1 cellular context compared by ENCODE assay signal in the genomic region with DNA sequence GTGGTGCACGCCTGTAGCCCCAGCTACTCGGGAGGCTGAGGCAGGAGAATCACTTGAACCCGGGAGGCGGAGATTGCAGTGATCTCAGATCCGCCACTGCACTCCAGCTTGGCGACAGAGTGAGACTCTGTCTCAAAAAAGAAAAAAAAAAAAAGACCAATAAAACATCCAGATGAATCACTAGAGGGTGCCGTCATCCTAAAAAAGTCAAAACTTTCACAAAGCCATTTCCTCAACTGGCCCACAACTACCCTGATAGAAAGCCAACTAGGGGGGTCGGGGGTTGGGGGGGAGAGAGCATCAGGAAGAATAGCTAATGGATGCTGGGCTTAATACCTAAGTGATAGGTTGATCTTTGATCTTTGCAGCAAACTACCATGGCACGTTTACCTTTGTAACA.
TF ChIP-seq lines count a peak whose summit lies in the region.

No MANE protein-coding gene starts in this region.

TF ChIP-seq in K562, 482 proteins besides CTCF, POLR2A, EP300 and RAD21:
- peak; percentile 55; the same call in 1 of the 2 replicates for TF ChIP-seq ZNF384 (IDR thresholded peaks at IDR 0.05; ENCODE audit: low read depth, low read length)
